Comparison of ENCODE assay signal across 25 cellular contexts in the genomic region with DNA sequence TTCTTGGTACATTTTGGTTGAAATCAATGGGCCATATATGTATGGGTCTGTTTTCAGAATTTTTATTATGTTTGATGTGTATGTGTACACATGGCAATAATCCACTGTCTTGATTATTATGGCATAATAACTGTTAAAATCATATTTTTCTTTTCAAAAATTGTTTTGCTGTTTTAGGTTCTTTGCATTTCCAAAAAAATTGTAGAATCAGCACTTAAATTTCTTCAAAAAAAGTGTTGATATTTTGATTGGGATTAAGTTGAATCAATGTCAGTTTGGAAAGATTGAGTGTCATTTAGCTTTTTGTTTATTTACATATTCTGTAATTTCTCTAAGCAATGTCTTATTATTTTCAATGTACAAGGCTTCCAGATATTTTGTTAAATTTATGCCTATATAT.
"Had no signal": no experiment of that assay in that cellular context is flagged by ENCODE, and none has a peak within 500 bp of the region (broad histone marks: within the 10 kb centered on the region; RNA-seq: fewer than 3 reads in every experiment).

No MANE protein-coding gene starts in this region.

- FAIRE-seq: keratinocyte had no signal

- ATAC-seq: esophagus mucosa, gastrocnemius medialis, heart right ventricle, left cardiac atrium, left lung, left ventricle myocardium superior, lower lobe of right lung, mucosa of descending colon had no signal

- H3K4me1 ChIP-seq: gastrocnemius medialis, left lung, lower lobe of right lung had no signal

- DNase-seq: dermis blood vessel endothelial cell; dorsolateral prefrontal cortex; effector CD4-positive, alpha-beta T cell; effector memory CD4-positive, alpha-beta T cell; erythroblast; esophagus squamous epithelium; foreskin fibroblast; foreskin melanocyte; gastrocnemius medialis; glutamatergic neuron; head of caudate nucleus; heart right ventricle; hippocampal formation; immature natural killer cell; left cardiac atrium; left lung; left ventricle myocardium superior; lower lobe of right lung; mesenchymal stem cell; mucosa of descending colon; naive B cell had no signal

- H3K4me3 ChIP-seq: coronary artery, dorsolateral prefrontal cortex, esophagus squamous epithelium, gastrocnemius medialis, heart right ventricle, left lung, lower lobe of right lung, mucosa of descending colon had no signal

- H3K27ac ChIP-seq: coronary artery, dorsolateral prefrontal cortex, epithelial cell of prostate, esophagus squamous epithelium, gastrocnemius medialis, heart right ventricle, left lung, lower lobe of right lung had no signal

- H3K27me3 ChIP-seq: dorsolateral prefrontal cortex, esophagus squamous epithelium, gastrocnemius medialis, heart right ventricle, left lung had no signal

- H3K36me3 ChIP-seq: esophagus squamous epithelium, gastrocnemius medialis, heart right ventricle, left lung, lower lobe of right lung had no signal

- H3K9me3 ChIP-seq: esophagus squamous epithelium, gastrocnemius medialis, lower lobe of right lung, mucosa of descending colon had no signal
